27 cellular contexts compared by ENCODE assay signal in genomic region chr6:109631403-109631802, GRCh38.
"Had no signal": no experiment of that assay in that cellular context is flagged by ENCODE, and none has a peak within 500 bp of the region (broad histone marks: within the 10 kb centered on the region; RNA-seq: fewer than 3 reads in every experiment).

No MANE protein-coding gene starts in this region.

- ATAC-seq: effector memory CD8-positive, alpha-beta T cell; esophagus mucosa; foreskin keratinocyte; gastroesophageal sphincter; heart left ventricle; heart right ventricle had no signal

- H3K4me1 ChIP-seq: colonic mucosa, esophagus muscularis mucosa, esophagus squamous epithelium, foreskin keratinocyte, gastroesophageal sphincter, heart left ventricle, heart right ventricle had no signal

- H3K27me3 ChIP-seq: colonic mucosa, dorsolateral prefrontal cortex, esophagus muscularis mucosa, esophagus squamous epithelium, gastroesophageal sphincter, heart left ventricle, heart right ventricle had no signal

- DNase-seq: colonic mucosa; cortex of kidney; dermis blood vessel endothelial cell; dorsolateral prefrontal cortex; effector CD4-positive, alpha-beta T cell; effector CD8-positive, alpha-beta T cell; effector memory CD4-positive, alpha-beta T cell; effector memory CD8-positive, alpha-beta T cell; endodermal cell; erythroblast; esophagus squamous epithelium; foreskin fibroblast; foreskin keratinocyte; foreskin melanocyte; glutamatergic neuron; head of caudate nucleus; heart left ventricle; heart right ventricle had no signal

- H3K36me3 ChIP-seq: colonic mucosa had no signal

- FAIRE-seq: colon, endometrium, endothelial cell of umbilical vein, frontal cortex had no signal

- H3K27ac ChIP-seq: colonic mucosa, coronary artery, dorsolateral prefrontal cortex, epithelial cell of prostate, esophagus muscularis mucosa, esophagus squamous epithelium, foreskin keratinocyte, gastroesophageal sphincter, heart left ventricle, heart right ventricle had no signal

- H3K4me3 ChIP-seq: colonic mucosa, coronary artery, dorsolateral prefrontal cortex, esophagus muscularis mucosa, esophagus squamous epithelium, gastroesophageal sphincter, heart left ventricle, heart right ventricle had no signal

- H3K9me3 ChIP-seq: colonic mucosa, esophagus muscularis mucosa, esophagus squamous epithelium, gastroesophageal sphincter had no signal
